Comparison of ENCODE assay signal across 8 cellular contexts in genomic region chr3:105353485-105354161, GRCh38. TPM values are rescaled to one million over a fixed set of nuclear protein-coding genes. Genes with fewer than 3 reads are reported as not detected.
DNase-seq lines count a peak whose midpoint lies in the region; ATAC-seq and TF ChIP-seq lines count a peak whose summit lies in the region.

No MANE protein-coding gene starts in this region.

- H3K36me3 ChIP-seq in adrenal gland (replicated peaks in 1 of 2) (no peaks in the 10 kb centered on the region), stomach (no peaks in the 10 kb centered on the region)

- H3K9me3 ChIP-seq in adrenal gland (replicated peaks in 1 of 3) = no peaks in the 10 kb centered on the region
- H3K9me3 ChIP-seq in stomach = no peaks in the 10 kb centered on the region

- H3K4me3 ChIP-seq in adrenal gland = peak overlapping the region in 2 of 4 donors; percentile 13 to 16
- H3K4me3 ChIP-seq in stomach = peak overlapping the region; percentile 30 to 43 (median 40)

- no peaks in the 10 kb centered on the region for H3K27me3 ChIP-seq in adrenal gland
- H3K27me3 ChIP-seq in stomach = peaks cover 0 to 16% (median 9%) of the 10 kb centered on the region in 3 donors

- TF ChIP-seq CTCF in adrenal gland (IDR thresholded peaks at IDR 0.05) (no peak), stomach (IDR thresholded peaks at IDR 0.05) (no peak)

- TF ChIP-seq EP300 in stomach (IDR thresholded peaks at IDR 0.05) = no peak

- TF ChIP-seq POLR2A in adrenal gland (IDR thresholded peaks at IDR 0.05) (no peak), stomach (IDR thresholded peaks at IDR 0.05) (no peak)

- ATAC-seq in HG03280 (IDR thresholded peaks at IDR 0.05; ENCODE audit: unreplicated experiment) = no peak

- H3K4me1 ChIP-seq in adrenal gland (replicated peaks in 1 of 2) = no peaks in the 10 kb centered on the region
- peaks cover 0 to 10% (median 3%) of the 10 kb centered on the region in 4 donors for H3K4me1 ChIP-seq in stomach

- intact Hi-C loops in adrenal gland (cut with DNase I) (no loop called here), stomach (cut with DNase I; ENCODE audit: low total_unique reads) (no loop called here)

- WGBS in adrenal gland, 4 donors = 8 to 40% (median 22%) methylated on average over 27 to 37 of the region's 37 CpGs
- 9 to 22% (median 14%) methylated on average over 28 to 37 of the region's 37 CpGs for WGBS in stomach, 5 donors

- DNase-seq in stimulated activated CD4-positive, alpha-beta T cell treated with anti-CD3 and anti-CD28 coated beads, Interleukin-15, amount 100 ng/mL, for 24 hours = peak; percentile 6
- DNase-seq in stimulated activated CD4-positive, alpha-beta T cell treated with anti-CD3 and anti-CD28 coated beads, Interleukin-1b, Interleukin-23, amount 100 ng/mL, for 48 hours = no peak
- peak; percentile 7 to 65 (median 26) for DNase-seq in adrenal gland
- peak; percentile 56 for DNase-seq in iPS-NIHi7 (ENCODE audit: extremely low spot score)
- no peak for DNase-seq in stomach
- DNase-seq in stimulated activated CD4-positive, alpha-beta T cell treated with anti-CD3 and anti-CD28 coated beads, Interleukin-4, amount 100 ng/mL, for 4 hours = no peak
- DNase-seq in HuH-7 (ENCODE audit: low spot score) = no peak

- H3K27ac ChIP-seq in adrenal gland (peak overlapping the region in 2 of 5 donors; percentile 47 to 74), stomach (no peak overlapping the region)

RNA-seq across cellular contexts. Expression of gene ALCAM, which starts 13.1 kb away (rescaled TPM):
- total RNA-seq in adrenal gland = 10 to 100 TPM; 11.3 to 40.3 (median 23.9) TPM
- 10 to 100 TPM in 2 of 3 donors, 1 to 10 TPM in 1; 9.1 to 40.9 (median 17.5) TPM for polyA plus RNA-seq in adrenal gland
- total RNA-seq in stomach = 100 to 1,000 TPM in 1 of 5 donors, 10 to 100 TPM in 4; 50.4 to 121 (median 53.1) TPM
- 10 to 100 TPM; 11.3 to 25.5 (median 15.4) TPM for polyA plus RNA-seq in stomach

Comparison
In these comparisons a context has a peak if more than half of its experiments do, and no peak if none do; other contexts are left out.
1. DNase-seq: peak in stimulated activated CD4-positive, alpha-beta T cell treated with anti-CD3 and anti-CD28 coated beads, Interleukin-15, amount 100 ng/mL, for 24 hours (single experiment), adrenal gland (7 of 7) and iPS-NIHi7 (single experiment); none in stimulated activated CD4-positive, alpha-beta T cell treated with anti-CD3 and anti-CD28 coated beads, Interleukin-1b, Interleukin-23, amount 100 ng/mL, for 48 hours (single experiment), stomach (single experiment), stimulated activated CD4-positive, alpha-beta T cell treated with anti-CD3 and anti-CD28 coated beads, Interleukin-4, amount 100 ng/mL, for 4 hours (0 of 2) and HuH-7 (single experiment).